8 cellular contexts compared by ENCODE assay signal in the genomic region with DNA sequence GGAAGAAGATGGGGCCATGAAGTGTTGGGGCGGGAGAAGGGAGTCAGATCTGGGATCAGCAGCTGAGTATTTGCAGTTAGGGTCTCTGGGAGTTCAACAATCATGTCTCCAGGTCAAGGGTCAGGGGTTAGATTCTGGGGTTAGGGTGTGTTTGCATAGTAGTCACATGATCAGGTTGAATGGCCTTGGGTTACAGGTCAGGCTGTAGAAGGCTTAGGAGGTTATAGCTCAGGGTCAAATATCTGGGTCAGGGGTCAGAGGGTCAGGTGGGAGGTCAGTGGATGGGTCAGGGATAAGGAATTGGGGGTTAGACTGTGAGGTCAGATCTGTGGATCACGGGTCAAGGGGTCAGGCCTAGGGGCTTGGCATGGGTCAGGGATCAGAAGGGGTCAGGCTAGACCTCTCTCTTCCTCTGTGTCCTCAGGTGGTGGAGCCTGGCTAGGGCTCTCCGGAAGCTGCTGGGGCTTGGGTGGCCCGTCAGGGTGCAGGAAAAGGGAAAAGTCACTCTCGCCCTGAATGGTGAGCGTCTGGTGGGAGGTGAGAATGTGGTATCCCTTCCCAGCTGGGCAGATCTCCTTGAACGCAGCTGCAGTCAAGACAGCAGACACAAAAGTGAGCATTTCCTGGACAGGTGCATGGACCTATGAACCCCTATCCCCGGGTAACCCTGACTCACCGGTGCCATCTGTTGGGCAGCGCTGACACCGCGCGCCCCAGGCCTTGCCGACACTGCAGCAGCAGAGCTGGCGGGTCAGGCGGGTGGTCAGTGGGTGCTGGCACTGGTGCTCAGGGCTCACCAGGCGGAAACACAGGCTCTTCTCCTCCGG. TPM values are rescaled to one million over a fixed set of nuclear protein-coding genes. Genes with fewer than 3 reads are reported as not detected.
DNase-seq lines count a peak whose midpoint lies in the region; ATAC-seq lines count a peak whose summit lies in the region.

No MANE protein-coding gene starts in this region.

- DNase-seq in GDM1 (lab: John Stamatoyannopoulos, UW) (peak; percentile 45), NOMO-1 treated with DMSO at 0.1 percent for 48 hours (lab: John Stamatoyannopoulos, UW; ENCODE audit: unreplicated experiment) (peak; percentile 55), left ventricle myocardium superior (peak; percentile 67), NCI-H1694 treated with DMSO at 0.1 percent for 48 hours (lab: John Stamatoyannopoulos, UW) (no peak), superior temporal gyrus (ENCODE audit: extremely low spot score) (no peak)
- peak; percentile 64 for DNase-seq in activated naive CD4-positive, alpha-beta T cell treated with Interleukin-2 at 50 U/mL for 16 hours
- DNase-seq in stimulated activated CD8-positive, alpha-beta memory T cell treated with anti-CD3 and anti-CD28 coated beads, Interleukin-12 subunit alpha, Interleukin-12 subunit beta, amount 100 ng/mL, for 1 hour (ENCODE audit: low read depth): peak; percentile 39

- peak; percentile 56 for ATAC-seq in HG02798 (IDR thresholded peaks at IDR 0.05; ENCODE audit: poor library complexity, unreplicated experiment)
- peak; percentile 40 for ATAC-seq in left ventricle myocardium superior

- intact Hi-C loops in left ventricle myocardium superior (cut with micrococcal nuclease): no loop called here

RNA-seq across cellular contexts. Expression of a gene that starts 6.4 kb away (rescaled TPM):
- 77.5 TPM for total RNA-seq in left ventricle myocardium superior

RNA-seq across cellular contexts. Expression of a gene that starts 18.5 kb away (rescaled TPM):
- 25.0 TPM for total RNA-seq in left ventricle myocardium superior

RNA-seq across cellular contexts. Expression of a gene that starts 20.6 kb away (rescaled TPM):
- 39.3 TPM for total RNA-seq in left ventricle myocardium superior

RNA-seq across cellular contexts. Expression of a gene that starts 24.1 kb away (rescaled TPM):
- total RNA-seq in left ventricle myocardium superior: 57.3 TPM

RNA-seq across cellular contexts. Expression of a gene that starts 26.9 kb away (rescaled TPM):
- 60.4 TPM for total RNA-seq in left ventricle myocardium superior

Comparison
In these comparisons a context has a peak if more than half of its experiments do, and no peak if none do; other contexts are left out.
1. DNase-seq: peak in GDM1 (single experiment), NOMO-1 treated with DMSO at 0.1 percent for 48 hours (single experiment), activated naive CD4-positive, alpha-beta T cell treated with Interleukin-2 at 50 U/mL for 16 hours (single experiment), left ventricle myocardium superior (single experiment) and stimulated activated CD8-positive, alpha-beta memory T cell treated with anti-CD3 and anti-CD28 coated beads, Interleukin-12 subunit alpha, Interleukin-12 subunit beta, amount 100 ng/mL, for 1 hour (single experiment); none in NCI-H1694 treated with DMSO at 0.1 percent for 48 hours (single experiment) and superior temporal gyrus (single experiment).